In the genomic region with DNA sequence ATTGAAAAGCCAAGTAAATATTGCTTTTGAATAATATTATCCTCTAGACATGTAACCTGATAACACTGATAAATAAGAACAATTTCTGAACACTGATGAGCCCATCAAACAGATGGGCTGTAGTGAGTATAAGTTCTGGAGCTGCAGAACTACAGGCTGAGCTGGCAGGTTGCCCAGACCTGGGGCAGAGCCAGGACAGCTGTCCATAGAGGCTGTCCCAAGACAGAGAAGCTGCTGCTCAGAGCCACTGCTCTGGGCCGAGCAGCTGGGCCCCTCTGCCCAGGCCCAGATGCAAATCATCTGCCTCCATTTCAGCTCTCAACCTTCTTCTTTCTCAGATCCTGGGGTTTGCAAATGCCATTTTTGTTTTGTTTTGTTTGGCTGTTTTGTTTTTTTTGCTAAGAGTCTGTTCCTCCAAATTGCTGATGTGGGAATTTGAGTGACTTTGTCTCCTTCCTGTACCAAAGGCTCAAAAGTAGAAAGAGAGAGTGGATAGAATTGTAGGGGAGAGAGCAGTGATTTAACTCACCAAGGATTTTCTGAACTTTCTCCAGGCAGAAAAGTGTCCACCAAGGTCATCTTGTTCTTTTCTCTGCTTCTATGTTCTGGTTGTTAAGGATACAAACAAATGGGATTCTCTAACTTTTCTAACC, we compare ENCODE assay signal across 9 cellular contexts. TPM values are rescaled to one million over a fixed set of nuclear protein-coding genes. Genes with fewer than 3 reads are reported as not detected.
DNase-seq lines count a peak whose midpoint lies in the region; ATAC-seq and TF ChIP-seq lines count a peak whose summit lies in the region.
"Had no signal": no experiment of that assay in that cellular context is flagged by ENCODE, and none has a peak within 500 bp of the region (broad histone marks: within the 10 kb centered on the region; RNA-seq: fewer than 3 reads in every experiment).

No MANE protein-coding gene starts in this region.

- H3K27me3 Mint-ChIP-seq in mesothelial cell of epicardium (ENCODE audit: low read depth), result peaks cover 25% of the 10 kb centered on the region

- no peaks in the 10 kb centered on the region for H3K9me3 ChIP-seq in body of pancreas

- ATAC-seq in GM18511 (IDR thresholded peaks at IDR 0.05; ENCODE audit: unreplicated experiment) (peak; percentile 13), body of pancreas (peak; percentile 38)

- DNase-seq in NCI-H1105 (lab: John Stamatoyannopoulos, UW), result peak; percentile 49
- DNase-seq in body of pancreas, result peak; percentile 45 to 74 (median 65)
- peak in 1 of 2 experiments; percentile 44 for DNase-seq in mesothelial cell of epicardium (ENCODE audit: low spot score in 2 of 2, unreplicated experiment in 2 of 2)
- no peak for DNase-seq in CD1c-positive myeloid dendritic cell (ENCODE audit: extremely low spot score)
- DNase-seq in epidermal melanocyte (ENCODE audit: insufficient read length, low spot score), result no peak
- no peak for DNase-seq in NCI-H187 (lab: John Stamatoyannopoulos, UW)
- DNase-seq in activated CD4-positive, alpha-beta T cell treated with anti-CD3 and anti-CD28 coated beads, Interleukin-2, amount 50 U/mL, for 48 hours, result no peak

- intact Hi-C loops in body of pancreas (cut with DNase I), result no loop called here

- no peak for TF ChIP-seq POLR2A in body of pancreas (IDR thresholded peaks at IDR 0.05)

- 6 to 11% methylated on average over 1 of the region's 1 CpG for WGBS in body of pancreas, 2 donors

- H3K27ac Mint-ChIP-seq in mesothelial cell of epicardium, result peak overlapping the region; percentile 72

- H3K27ac ChIP-seq in body of pancreas, result no peak overlapping the region
- H3K27ac ChIP-seq: cardiac muscle cell had no signal

- H3K4me1 Mint-ChIP-seq in mesothelial cell of epicardium, result peaks cover 2% of the 10 kb centered on the region

- H3K4me3 Mint-ChIP-seq in mesothelial cell of epicardium, result no peak overlapping the region

- no peaks in the 10 kb centered on the region for H3K36me3 ChIP-seq in body of pancreas (replicated peaks in 1 of 2; ENCODE audit: insufficient read depth in 1 of 2, low read depth in 2 of 2)
- H3K36me3 ChIP-seq: cardiac muscle cell had no signal

- no peak for TF ChIP-seq CTCF in body of pancreas (IDR thresholded peaks at IDR 0.05)
- no peak for TF ChIP-seq CTCF in mesothelial cell of epicardium (IDR thresholded peaks at IDR 0.05; ENCODE audit: unreplicated experiment)

- H3K27me3 ChIP-seq in body of pancreas, result no peaks in the 10 kb centered on the region
- H3K27me3 ChIP-seq: cardiac muscle cell had no signal

- no peaks in the 10 kb centered on the region for H3K4me1 ChIP-seq in body of pancreas

- H3K4me3 ChIP-seq in body of pancreas, result no peak overlapping the region
- H3K4me3 ChIP-seq: cardiac muscle cell had no signal

- no peaks in the 10 kb centered on the region for H3K9me3 Mint-ChIP-seq in mesothelial cell of epicardium

- H3K36me3 Mint-ChIP-seq in mesothelial cell of epicardium, result no peaks in the 10 kb centered on the region

RNA-seq across cellular contexts. Expression of a gene that starts 4.0 kb away (rescaled TPM):
- total RNA-seq in body of pancreas, result not detected
- 0.16 to 0.31 TPM (median 0.20 TPM) in 3 replicates for total RNA-seq in mesothelial cell of epicardium
- total RNA-seq: cardiac muscle cell had no signal

RNA-seq across cellular contexts. Expression of a gene that starts 31.2 kb away (rescaled TPM):
- total RNA-seq in body of pancreas, result not detected
- total RNA-seq in mesothelial cell of epicardium, result not detected in 3 replicates
- total RNA-seq: cardiac muscle cell had no signal

Comparison
In these comparisons a context has a peak if more than half of its experiments do, and no peak if none do; other contexts are left out.
1. DNase-seq: peak in NCI-H1105 (single experiment) and body of pancreas (4 of 4); none in CD1c-positive myeloid dendritic cell (single experiment), epidermal melanocyte (single experiment), NCI-H187 (0 of 2) and activated CD4-positive, alpha-beta T cell treated with anti-CD3 and anti-CD28 coated beads, Interleukin-2, amount 50 U/mL, for 48 hours (0 of 2).